ENCODE assay signal across 1 cellular context in genomic region chr19:40055049-40055448, GRCh38.
TF ChIP-seq lines count a peak whose summit lies in the region.

No MANE protein-coding gene starts in this region.

TF ChIP-seq in K562, 482 proteins besides CTCF, POLR2A, EP300 and RAD21:
- TF ChIP-seq VEZF1 (CRISPR knock-in tag; IDR thresholded peaks at IDR 0.05) (peak; percentile 23; the same call in 1 of the 2 replicates), NFXL1 (CRISPR knock-in tag; IDR thresholded peaks at IDR 0.05) (no peak), MAZ (CRISPR knock-in tag; conservative IDR thresholded peaks at IDR 0.05 in 1 of 2, IDR thresholded peaks at IDR 0.05 in 1 of 2) (no peak)
